In genomic region chr22:36386351-36386899, GRCh38 we compare ENCODE assay signal across 2 cellular contexts.
A peak's percentile ranks its signal among the peaks of the same experiment; 100 is the strongest.
TF ChIP-seq lines count a peak whose summit lies in the region.

No MANE protein-coding gene starts in this region.

TF ChIP-seq in SK-N-SH treated with all-trans-retinoic acid at 6 μM for 48 hours, 23 proteins besides CTCF, POLR2A, EP300 and RAD21 (continued from another document):
- TF ChIP-seq, protein P1, sequence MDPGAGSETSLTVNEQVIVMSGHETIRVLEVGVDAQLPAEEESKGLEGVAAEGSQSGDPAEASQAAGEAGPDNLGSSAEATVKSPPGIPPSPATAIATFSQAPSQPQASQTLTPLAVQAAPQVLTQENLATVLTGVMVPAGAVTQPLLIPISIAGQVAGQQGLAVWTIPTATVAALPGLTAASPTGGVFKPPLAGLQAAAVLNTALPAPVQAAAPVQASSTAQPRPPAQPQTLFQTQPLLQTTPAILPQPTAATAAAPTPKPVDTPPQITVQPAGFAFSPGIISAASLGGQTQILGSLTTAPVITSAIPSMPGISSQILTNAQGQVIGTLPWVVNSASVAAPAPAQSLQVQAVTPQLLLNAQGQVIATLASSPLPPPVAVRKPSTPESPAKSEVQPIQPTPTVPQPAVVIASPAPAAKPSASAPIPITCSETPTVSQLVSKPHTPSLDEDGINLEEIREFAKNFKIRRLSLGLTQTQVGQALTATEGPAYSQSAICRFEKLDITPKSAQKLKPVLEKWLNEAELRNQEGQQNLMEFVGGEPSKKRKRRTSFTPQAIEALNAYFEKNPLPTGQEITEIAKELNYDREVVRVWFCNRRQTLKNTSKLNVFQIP (CRISPR knock-in tag; IDR thresholded peaks at IDR 0.05; ENCODE audit: borderline replicate concordance, low read depth), result no peak
- TF ChIP-seq TOX (CRISPR knock-in tag; IDR thresholded peaks at IDR 0.05; ENCODE audit: borderline replicate concordance) (no peak), ZNF565 (CRISPR knock-in tag; conservative IDR thresholded peaks at IDR 0.05; ENCODE audit: low read depth) (no peak), ZNF8 (CRISPR knock-in tag; IDR thresholded peaks at IDR 0.05) (no peak), SNAI2 (CRISPR knock-in tag; IDR thresholded peaks at IDR 0.05) (no peak), ISL1 (CRISPR knock-in tag; IDR thresholded peaks at IDR 0.05) (no peak), CSRNP3 (CRISPR knock-in tag; IDR thresholded peaks at IDR 0.05) (no peak), CSDC2 (CRISPR knock-in tag; IDR thresholded peaks at IDR 0.05) (no peak), ZFP30 (CRISPR knock-in tag; IDR thresholded peaks at IDR 0.05) (no peak), GLIS3 (CRISPR knock-in tag; IDR thresholded peaks at IDR 0.05) (no peak), ZFP3 (CRISPR knock-in tag; IDR thresholded peaks at IDR 0.05) (no peak), PATZ1 (CRISPR knock-in tag; IDR thresholded peaks at IDR 0.05; ENCODE audit: borderline replicate concordance) (no peak), ZNF70 (CRISPR knock-in tag; IDR thresholded peaks at IDR 0.05) (no peak)

TF ChIP-seq in liver, 16 proteins besides CTCF, POLR2A, EP300 and RAD21 (continued from another document):
- TF ChIP-seq REST (IDR thresholded peaks at IDR 0.05) (peak; percentile 81), ZBTB33 (IDR thresholded peaks at IDR 0.05) (no peak)
